1 cellular context compared by ENCODE assay signal in genomic region chr22:44743804-44744211, GRCh38.
TF ChIP-seq lines count a peak whose summit lies in the region.

No MANE protein-coding gene starts in this region.

TF ChIP-seq in IMR-90, 13 proteins besides CTCF, POLR2A, EP300 and RAD21:
- no peak for TF ChIP-seq BHLHE40 (IDR thresholded peaks at IDR 0.05; ENCODE audit: low read depth, low read length)
- TF ChIP-seq SMC3 (IDR thresholded peaks at IDR 0.05; ENCODE audit: low read depth, low read length), result no peak
TF ChIP-seq in IMR-90: peak in this region for 0.
